Comparison of ENCODE assay signal across 15 cellular contexts in genomic region chr11:129985823-129986222, GRCh38. TPM values are rescaled to one million over a fixed set of nuclear protein-coding genes. Genes with fewer than 3 reads are reported as not detected.
DNase-seq lines count a peak whose midpoint lies in the region; ATAC-seq, FAIRE-seq and TF ChIP-seq lines count a peak whose summit lies in the region.
"Had no signal": no experiment of that assay in that cellular context is flagged by ENCODE, and none has a peak within 500 bp of the region (broad histone marks: within the 10 kb centered on the region; RNA-seq: fewer than 3 reads in every experiment).

No MANE protein-coding gene starts in this region.

- peaks cover 8% of the 10 kb centered on the region for H3K4me1 ChIP-seq in OCI-LY7 (ENCODE audit: insufficient read depth, low read length, poor library complexity, severe bottlenecking)
- H3K4me1 ChIP-seq: HAP-1 had no signal

- peak overlapping the region; percentile 1; the same call in 1 of the 2 replicates for H3K4me2 ChIP-seq in OCI-LY7 (ENCODE audit: low read length)

- TF ChIP-seq CTCF in OCI-LY7 (conservative IDR thresholded peaks at IDR 0.05; ENCODE audit: low read length) (no peak), neural crest cell (conservative IDR thresholded peaks at IDR 0.05) (no peak)

- DNase-seq in GM12892 (ENCODE audit: insufficient read length) (no peak), OCI-LY7 (ENCODE audit: low spot score) (peak; percentile 37), immature natural killer cell (peak in 2 of 3 donors; percentile 19 to 22), neural crest cell (ENCODE audit: low read depth, low spot score) (no peak), left lobe of liver (ENCODE audit: low spot score) (no peak)
- no peak for DNase-seq in stimulated activated CD4-positive, alpha-beta T cell treated with anti-CD3 and anti-CD28 coated beads, Interleukin-4, amount 100 ng/mL, for 1 hour
- no peak for DNase-seq in effector CD4-positive, alpha-beta T cell
- DNase-seq: C1 segment of cervical spinal cord; CD4-positive, alpha-beta T cell; DMS79; GOT3 had no signal

- H3K27me3 Mint-ChIP-seq in immature natural killer cell (ENCODE audit: low read depth in 3 of 3), result no peaks in the 10 kb centered on the region
- no peaks in the 10 kb centered on the region for H3K27me3 Mint-ChIP-seq in neural crest cell (ENCODE audit: low read depth)
- H3K27me3 Mint-ChIP-seq: CD4-positive, alpha-beta T cell had no signal

- no peak for ATAC-seq in left lobe of liver
- ATAC-seq: GM12878 had no signal

- no peak for TF ChIP-seq POLR2A in GM12892 (IDR thresholded peaks at IDR 0.05; ENCODE audit: low read depth, low read length)

- POLR2A ChIA-PET in OCI-LY7 (lab: Charles Lee), result interaction anchor here (1.0 to 1.6 kb wide), 3 partner anchors 12 to 129 kb away, joined by 3 to 6 read pairs (median 3); no protein-coding TSS in a partner anchor

- H3K4me3 Mint-ChIP-seq in immature natural killer cell (peak overlapping the region in 1 of 5 donors; percentile 59), neural crest cell (no peak overlapping the region)
- H3K4me3 Mint-ChIP-seq: B cell; CD4-positive, alpha-beta T cell had no signal

- CTCF ChIA-PET in OCI-LY7 (lab: Charles Lee; ENCODE audit: unreplicated experiment), result interaction anchor here (0.5 kb wide), 1 partner anchor 18 kb away, joined by 4 read pairs; no protein-coding TSS in a partner anchor

- H3K9me3 Mint-ChIP-seq in immature natural killer cell (no peaks in the 10 kb centered on the region), neural crest cell (peaks cover 4% of the 10 kb centered on the region)
- H3K9me3 Mint-ChIP-seq: CD4-positive, alpha-beta T cell had no signal

- H3K36me3 ChIP-seq in OCI-LY7 (ENCODE audit: insufficient read depth, low read length), result no peaks in the 10 kb centered on the region
- H3K36me3 ChIP-seq: HAP-1 had no signal

- H3K4me1 Mint-ChIP-seq in immature natural killer cell (peaks cover 5 to 7% of the 10 kb centered on the region in 2 donors), neural crest cell (peaks cover 8% of the 10 kb centered on the region)
- H3K4me1 Mint-ChIP-seq: B cell had no signal

- H2AFZ ChIP-seq in OCI-LY7 (ENCODE audit: low read length), result no peak overlapping the region

- H3K36me3 Mint-ChIP-seq in immature natural killer cell (peaks cover 0 to 6% (median 0%) of the 10 kb centered on the region in 3 donors), neural crest cell (ENCODE audit: low read depth) (peaks cover 13% of the 10 kb centered on the region)

- H3K27ac Mint-ChIP-seq in immature natural killer cell (peak overlapping the region in 4 of 6 donors; percentile 8 to 43 (median 17)), neural crest cell (ENCODE audit: unreplicated experiment) (peak overlapping the region; percentile 83)
- H3K27ac Mint-ChIP-seq: B cell; CD4-positive, alpha-beta T cell had no signal

- H3K79me2 ChIP-seq in OCI-LY7 (ENCODE audit: insufficient read depth, low read depth, low read length), result no peaks in the 10 kb centered on the region

- peak; percentile 36 for FAIRE-seq in GM12892 (lab: Jason Lieb, UNC)
- FAIRE-seq: A204.1, GM12878 had no signal

- no peaks in the 10 kb centered on the region for H3K9me2 ChIP-seq in OCI-LY7 (ENCODE audit: insufficient read depth, low read length)

- no peaks in the 10 kb centered on the region for H4K20me1 ChIP-seq in OCI-LY7 (ENCODE audit: insufficient read depth, low read length)

- H3K27ac ChIP-seq in OCI-LY7 (ENCODE audit: low read depth, low read length, poor library complexity, severe bottlenecking), result no peak overlapping the region

- no TSS peak for BruUV-seq in OCI-LY7 (replicated peaks; lab: Mats Ljungman, UMichigan)

- H3K4me3 ChIP-seq in OCI-LY7 (ENCODE audit: low read depth, low read length, poor library complexity, severe bottlenecking), result no peak overlapping the region
- H3K4me3 ChIP-seq: GM12878, HAP-1 had no signal

- H3K9me3 ChIP-seq in OCI-LY7 (ENCODE audit: low read length), result no peaks in the 10 kb centered on the region
- H3K9me3 ChIP-seq: HAP-1 had no signal

- intact Hi-C loops in OCI-LY7 (cut with micrococcal nuclease; ENCODE audit: unreplicated experiment), result no loop called here

RNA-seq across cellular contexts. Expression of gene PRDM10, which starts 16.8 kb away (rescaled TPM):
- 4.0 TPM for polyA plus RNA-seq in GM12892 (2012; ENCODE audit: missing spikeins)
- total RNA-seq in OCI-LY7 (2014; rRNA removed; shearing (Covaris generic)), result 28.7 and 29.8 TPM in 2 replicates
- total RNA-seq in OCI-LY7 (2022), result 59.2 and 60.6 TPM in 2 replicates
- polyA plus RNA-seq in immature natural killer cell, result 1 to 10 TPM in 2 of 3 donors, not detected in 1; 1.3 to 5.0 TPM
- total RNA-seq in neural crest cell, result 18.5 and 20.1 TPM in 2 replicates
- 5.8 TPM for total RNA-seq in left lobe of liver

Comparison
In these comparisons a context has a peak if more than half of its experiments do, and no peak if none do; other contexts are left out.
1. DNase-seq: peak in OCI-LY7 (single experiment) and immature natural killer cell (2 of 3); none in GM12892 (single experiment), neural crest cell (single experiment), stimulated activated CD4-positive, alpha-beta T cell treated with anti-CD3 and anti-CD28 coated beads, Interleukin-4, amount 100 ng/mL, for 1 hour (single experiment), effector CD4-positive, alpha-beta T cell (single experiment) and left lobe of liver (single experiment).